In genomic region chr3:15711281-15711680, GRCh38 we compare ENCODE assay signal across 16 cellular contexts.
"Had no signal": no experiment of that assay in that cellular context is flagged by ENCODE, and none has a peak within 500 bp of the region (broad histone marks: within the 10 kb centered on the region; RNA-seq: fewer than 3 reads in every experiment).

No MANE protein-coding gene starts in this region.

- ATAC-seq: heart left ventricle; naive thymus-derived CD4-positive, alpha-beta T cell; psoas muscle; right lobe of liver; stimulated activated memory B cell treated with anti-CD40 and anti-IgM and Interleukin-4, amounts not matched to agents 10 μg/mL and 1 μg/mL and 100 μg/mL, for 72 hours; upper lobe of right lung had no signal

- H3K27me3 ChIP-seq: heart left ventricle, right lobe of liver, tibial artery, upper lobe of right lung, vagina had no signal

- H3K4me3 ChIP-seq: heart left ventricle, psoas muscle, right lobe of liver, tibial artery, upper lobe of right lung, vagina had no signal

- H3K9me3 ChIP-seq: heart left ventricle, psoas muscle, right lobe of liver, tibial artery, upper lobe of right lung, vagina had no signal

- H3K4me1 ChIP-seq: psoas muscle, right lobe of liver, tibial artery, upper lobe of right lung, vagina had no signal

- H3K27ac ChIP-seq: heart left ventricle, psoas muscle, right lobe of liver, tibial artery, upper lobe of right lung, vagina had no signal

- DNase-seq: dermis blood vessel endothelial cell; endodermal cell; erythroblast; heart left ventricle; hippocampal formation; mammary epithelial cell; naive thymus-derived CD4-positive, alpha-beta T cell; nephron progenitor cell; psoas muscle; retina; right lobe of liver; stimulated activated CD4-positive, alpha-beta T cell treated with anti-CD3 and anti-CD28 coated beads, Interleukin-4, amount 100 ng/mL, for 1 hour; tibial artery; upper lobe of right lung had no signal
